Comparison of ENCODE assay signal across 19 cellular contexts in genomic region chr1:11025618-11026017, GRCh38. TPM values are rescaled to one million over a fixed set of nuclear protein-coding genes. Genes with fewer than 3 reads are reported as not detected.
A peak's percentile ranks its signal among the peaks of the same experiment; 100 is the strongest.
DNase-seq lines count a peak whose midpoint lies in the region; ATAC-seq, FAIRE-seq and TF ChIP-seq lines count a peak whose summit lies in the region.
"Had no signal": no experiment of that assay in that cellular context is flagged by ENCODE, and none has a peak within 500 bp of the region (broad histone marks: within the 10 kb centered on the region; RNA-seq: fewer than 3 reads in every experiment).

No MANE protein-coding gene starts in this region.

- H3K27me3 ChIP-seq in SK-N-SH (ENCODE audit: insufficient read depth) (no peaks in the 10 kb centered on the region), HepG2 (ENCODE audit: control insufficient read depth in 1 of 2, insufficient read depth in 2 of 2, low read length in 2 of 2) (no peaks in the 10 kb centered on the region), right lobe of liver (no peaks in the 10 kb centered on the region), astrocyte (ENCODE audit: insufficient read depth, low read length) (no peaks in the 10 kb centered on the region), body of pancreas (no peaks in the 10 kb centered on the region)

- no peaks in the 10 kb centered on the region for H3K4me1 ChIP-seq in SK-N-SH (ENCODE audit: control insufficient read depth in 1 of 2, insufficient read depth in 2 of 2, low read depth in 1 of 2, low read length in 1 of 2)
- no peaks in the 10 kb centered on the region for H3K4me1 ChIP-seq in HepG2 (ENCODE audit: insufficient read depth, low read length)
- H3K4me1 ChIP-seq in right lobe of liver = no peaks in the 10 kb centered on the region
- H3K4me1 ChIP-seq in astrocyte (ENCODE audit: insufficient read depth, low read length) = no peaks in the 10 kb centered on the region
- no peaks in the 10 kb centered on the region for H3K4me1 ChIP-seq in body of pancreas

- FAIRE-seq in HepG2 (lab: Jason Lieb, UNC) (no peak), astrocyte (lab: Jason Lieb, UNC) (no peak)

- H3F3A ChIP-seq in SK-N-SH (replicated peaks; ENCODE audit: insufficient read depth) = peaks cover 26% of the 10 kb centered on the region

- DNase-seq in SK-N-SH = no peak
- DNase-seq in HepG2 (ENCODE audit: low spot score) = no peak
- no peak for DNase-seq in right lobe of liver
- DNase-seq in astrocyte (ENCODE audit: low read depth) = no peak
- no peak for DNase-seq in stimulated activated naive CD8-positive, alpha-beta T cell treated with anti-CD3 and anti-CD28 coated beads, Interleukin-15, amount 100 ng/mL, for 72 hours
- no peak for DNase-seq in body of pancreas
- DNase-seq in SK-N-DZ (ENCODE audit: low spot score) = no peak
- DNase-seq: C1 segment of cervical spinal cord; COR-L47; H9; NCI-H1436; NCI-H2081 treated with DMSO at 0.1 percent for 48 hours; NCI-H345; NCI-H69; NK-92 treated with Interleukin-12 subunit alpha and Interleukin-12 subunit beta, amount 100 ng/mL, for 24 hours; OCI-M1; RPMI8226 had no signal

- H3K4me2 ChIP-seq in SK-N-SH = no peak overlapping the region
- H3K4me2 ChIP-seq in HepG2 (ENCODE audit: low read depth, low read length) = no peak overlapping the region
- H3K4me2 ChIP-seq in astrocyte (ENCODE audit: low read length) = no peak overlapping the region

- in situ Hi-C loops in HepG2 (cut with HindIII; ENCODE audit: extremely low pct_ligation_motif_present, low pct_unique_long_range_greater_than_20kb) = loop anchor here (25.0 kb wide), 1 partner anchor 612 kb away; no protein-coding TSS in a partner anchor

- TF ChIP-seq RAD21 in SK-N-SH (IDR thresholded peaks at IDR 0.05; ENCODE audit: low read length) = no peak
- no peak for TF ChIP-seq RAD21 in HepG2 (CRISPR knock-in tag; IDR thresholded peaks at IDR 0.05)

- ATAC-seq in SK-N-SH treated with all-trans-retinoic acid at 6 μM for 48 hours = no peak
- no peak for ATAC-seq in HepG2
- ATAC-seq in right lobe of liver = no peak
- no peak for ATAC-seq in stimulated activated naive CD8-positive, alpha-beta T cell treated with anti-CD3 and anti-CD28 coated beads, Interleukin-15, amount 100 ng/mL, for 72 hours
- no peak for ATAC-seq in body of pancreas

- H3K27ac ChIP-seq in SK-N-SH (ENCODE audit: low read depth in 2 of 2, low read length in 1 of 2) = no peak overlapping the region
- no peak overlapping the region for H3K27ac ChIP-seq in HepG2 (ENCODE audit: extremely low read length, insufficient read depth, low read length)
- H3K27ac ChIP-seq in right lobe of liver = no peak overlapping the region
- H3K27ac ChIP-seq in astrocyte (ENCODE audit: low read depth, low read length) = no peak overlapping the region
- no peak overlapping the region for H3K27ac ChIP-seq in body of pancreas

- H3K36me3 ChIP-seq in SK-N-SH (replicated peaks in 1 of 2; ENCODE audit: control insufficient read depth in 1 of 2, insufficient read depth in 2 of 2, low read length in 1 of 2) (peaks cover 63 to 66% of the 10 kb centered on the region in 2 experiments), HepG2 (replicated peaks in 1 of 2; ENCODE audit: control insufficient read depth in 1 of 2, insufficient read depth in 2 of 2, low read length in 2 of 2) (peaks cover 12 to 54% of the 10 kb centered on the region in 2 experiments), right lobe of liver (peaks cover 12 to 89% (median 36%) of the 10 kb centered on the region in 4 donors), astrocyte (ENCODE audit: insufficient read depth, low read length) (peaks cover 63% of the 10 kb centered on the region), body of pancreas (replicated peaks in 1 of 2; ENCODE audit: insufficient read depth in 1 of 2, low read depth in 2 of 2) (peaks cover 17 to 31% of the 10 kb centered on the region in 2 donors)

- BruUV-seq in HepG2 (replicated peaks; lab: Mats Ljungman, UMichigan) = no TSS peak

- no peak for TF ChIP-seq EP300 in SK-N-SH (IDR thresholded peaks at IDR 0.05; ENCODE audit: borderline replicate concordance in 1 of 2, low read depth in 1 of 2, low read length in 1 of 2)
- TF ChIP-seq EP300 in HepG2 (IDR thresholded peaks at IDR 0.05; ENCODE audit: low read depth in 2 of 2, low read length in 2 of 2) = no peak
- TF ChIP-seq EP300 in HepG2 (CRISPR knock-in tag; IDR thresholded peaks at IDR 0.05; ENCODE audit: borderline replicate concordance) = no peak

- no peak overlapping the region for H2AFZ ChIP-seq in SK-N-SH (ENCODE audit: low read depth)
- no peak overlapping the region for H2AFZ ChIP-seq in HepG2 (ENCODE audit: low read length)
- H2AFZ ChIP-seq in astrocyte (ENCODE audit: low read depth, low read length) = no peak overlapping the region

- peaks cover 26% of the 10 kb centered on the region for H3K36me3 Mint-ChIP-seq in astrocyte (ENCODE audit: low read depth, unreplicated experiment)

- H4K20me1 ChIP-seq in SK-N-SH (ENCODE audit: insufficient read depth) (peaks cover 18% of the 10 kb centered on the region), HepG2 (ENCODE audit: insufficient read depth, low read length) (no peaks in the 10 kb centered on the region; the same call in 1 of the 2 replicates), astrocyte (ENCODE audit: insufficient read depth, low read length) (peaks cover 64% of the 10 kb centered on the region)

- no peak for TF ChIP-seq CTCF in SK-N-SH (IDR thresholded peaks at IDR 0.05)
- no peak for TF ChIP-seq CTCF in HepG2 (CRISPR knock-in tag; IDR thresholded peaks at IDR 0.05)
- no peak for TF ChIP-seq CTCF in right lobe of liver (IDR thresholded peaks at IDR 0.05)
- no peak for TF ChIP-seq CTCF in astrocyte (IDR thresholded peaks at IDR 0.05; ENCODE audit: insufficient read depth, low read depth, low read length)
- no peak for TF ChIP-seq CTCF in body of pancreas (IDR thresholded peaks at IDR 0.05)

- H3K9me3 Mint-ChIP-seq in astrocyte (ENCODE audit: unreplicated experiment) = no peaks in the 10 kb centered on the region
- no peaks in the 10 kb centered on the region for H3K9me3 Mint-ChIP-seq in stimulated activated naive CD8-positive, alpha-beta T cell treated with anti-CD3 and anti-CD28 coated beads, Interleukin-15, amount 100 ng/mL, for 72 hours
- H3K9me3 Mint-ChIP-seq: H9, IgD-negative memory B cell had no signal

- intact Hi-C loops in HepG2 (cut with micrococcal nuclease; ENCODE audit: unreplicated experiment) = no loop called here
- intact Hi-C loops in right lobe of liver (cut with DNase I) = no loop called here
- intact Hi-C loops in body of pancreas (cut with DNase I) = no loop called here

- TF ChIP-seq POLR2A in HepG2 (IDR thresholded peaks at IDR 0.05; ENCODE audit: insufficient read depth in 1 of 2, low read depth in 2 of 2, low read length in 2 of 2) (no peak), right lobe of liver (IDR thresholded peaks at IDR 0.05) (no peak), body of pancreas (IDR thresholded peaks at IDR 0.05) (no peak)

- H3K79me2 ChIP-seq in SK-N-SH (ENCODE audit: insufficient read depth) (peaks cover 8% of the 10 kb centered on the region; the same call in 1 of the 2 replicates), HepG2 (ENCODE audit: insufficient read depth, low read length) (no peaks in the 10 kb centered on the region), astrocyte (ENCODE audit: insufficient read depth, low read length) (peaks cover 20% of the 10 kb centered on the region)

- CTCF ChIA-PET in SK-N-SH (lab: Yijun Ruan, JAX) = interaction anchor here (1.0 kb wide), 1 partner anchor 12 kb away, joined by 3 read pairs; no protein-coding TSS in a partner anchor
- CTCF ChIA-PET in HepG2 (lab: Yijun Ruan, JAX; ENCODE audit: low intra/inter-chr PET ratio, low total read pairs) = no interaction called here

- H3K9me3 ChIP-seq in SK-N-SH (no peaks in the 10 kb centered on the region), HepG2 (ENCODE audit: low read length) (no peaks in the 10 kb centered on the region), right lobe of liver (no peaks in the 10 kb centered on the region), astrocyte (ENCODE audit: insufficient read depth, low read depth, low read length) (no peaks in the 10 kb centered on the region), body of pancreas (no peaks in the 10 kb centered on the region)

- H3K9me2 ChIP-seq in SK-N-SH = no peaks in the 10 kb centered on the region

- POLR2A ChIA-PET in SK-N-SH (lab: Yijun Ruan, JAX) (no interaction called here), HepG2 (lab: Yijun Ruan, JAX) (no interaction called here)

- H3K4me1 Mint-ChIP-seq in astrocyte (ENCODE audit: low read depth, unreplicated experiment) = peaks cover 4% of the 10 kb centered on the region
- peaks cover 25% of the 10 kb centered on the region for H3K4me1 Mint-ChIP-seq in stimulated activated naive CD8-positive, alpha-beta T cell treated with anti-CD3 and anti-CD28 coated beads, Interleukin-15, amount 100 ng/mL, for 72 hours

- no peak overlapping the region for H3K4me3 Mint-ChIP-seq in astrocyte (ENCODE audit: unreplicated experiment)
- H3K4me3 Mint-ChIP-seq in stimulated activated naive CD8-positive, alpha-beta T cell treated with anti-CD3 and anti-CD28 coated beads, Interleukin-15, amount 100 ng/mL, for 72 hours = no peak overlapping the region
- H3K4me3 Mint-ChIP-seq: H9, IgD-negative memory B cell had no signal

- H3K27me3 Mint-ChIP-seq in astrocyte (ENCODE audit: low read depth, unreplicated experiment) = no peaks in the 10 kb centered on the region
- no peaks in the 10 kb centered on the region for H3K27me3 Mint-ChIP-seq in stimulated activated naive CD8-positive, alpha-beta T cell treated with anti-CD3 and anti-CD28 coated beads, Interleukin-15, amount 100 ng/mL, for 72 hours
- H3K27me3 Mint-ChIP-seq: IgD-negative memory B cell had no signal

- H3K9ac ChIP-seq in SK-N-SH (no peak overlapping the region), HepG2 (ENCODE audit: insufficient read depth, low read depth, low read length) (no peak overlapping the region), astrocyte (ENCODE audit: low read length) (no peak overlapping the region)

- H3K27ac Mint-ChIP-seq in astrocyte (ENCODE audit: unreplicated experiment) = peak overlapping the region; percentile 62
- H3K27ac Mint-ChIP-seq in stimulated activated naive CD8-positive, alpha-beta T cell treated with anti-CD3 and anti-CD28 coated beads, Interleukin-15, amount 100 ng/mL, for 72 hours = peak overlapping the region; percentile 10 to 48

- 91% methylated on average over 1 of the region's 1 CpG for WGBS in SK-N-SH (ENCODE audit: low lambda C conversion rate)
- WGBS in HepG2 (ENCODE audit: low lambda C conversion rate) = 98% methylated on average over 1 of the region's 1 CpG
- 67% methylated on average over 1 of the region's 1 CpG for WGBS in right lobe of liver (ENCODE audit: insufficient coverage, low coverage, low lambda C conversion rate, missing lambda C conversion rate)
- WGBS in body of pancreas, 2 donors = 89% methylated on average over 1 of the region's 1 CpG

- H3K4me3 ChIP-seq in SK-N-SH (ENCODE audit: low read depth in 2 of 2, low read length in 1 of 2) (no peak overlapping the region), HepG2 (replicated peaks in 1 of 3; ENCODE audit: insufficient read depth in 1 of 3, low read depth in 2 of 3, low read length in 3 of 3) (no peak overlapping the region), right lobe of liver (no peak overlapping the region), astrocyte (ENCODE audit: insufficient read depth, low read depth, low read length) (no peak overlapping the region), body of pancreas (no peak overlapping the region)

RNA-seq across cellular contexts. Expression of gene TARDBP, which starts 13.2 kb away (rescaled TPM):
- polyA plus RNA-seq in SK-N-SH (2012; rRNA removed) (156 and 207 TPM in 2 replicates), HepG2 (2011; rRNA removed) (78.1 and 93.0 TPM in 2 replicates)
- 151 and 217 TPM in 2 replicates for polyA plus RNA-seq in SK-N-SH (2012; cell fraction: cytosol; rRNA removed)
- 379 and 436 TPM in 2 replicates for polyA plus RNA-seq in SK-N-SH (2012; cell fraction: nucleus; rRNA removed)
- total RNA-seq in HepG2 (2016; rRNA removed; fragmentation: Illumina TruSeq; extraction: Trizol) (62.4 and 159 TPM in 2 replicates), right lobe of liver (10 to 100 TPM; 57.2 to 84.4 (median 73.8) TPM), astrocyte (140 and 148 TPM in 2 replicates), body of pancreas (100 to 1,000 TPM; 104 to 136 TPM)
- total RNA-seq in HepG2 (2016; cell fraction: cytosol; rRNA removed; fragmentation: Illumina TruSeq; extraction: Trizol; ENCODE audit: low read depth) = 18.0 and 22.2 TPM in 2 replicates
- 61.9 and 166 TPM in 2 replicates for total RNA-seq in HepG2 (2016; cell fraction: insoluble cytoplasmic fraction; rRNA removed; fragmentation: Illumina TruSeq; extraction: Trizol)
- total RNA-seq in HepG2 (2016; cell fraction: membrane; rRNA removed; fragmentation: Illumina TruSeq; extraction: Trizol) = 44.5 and 57.9 TPM in 2 replicates
- total RNA-seq in HepG2 (2016; cell fraction: nucleus; rRNA removed; fragmentation: Illumina TruSeq; extraction: Trizol) = 75.1 and 75.6 TPM in 2 replicates
- 52.7 and 80.2 TPM in 2 replicates for polyA plus RNA-seq in HepG2 (2011; cell fraction: cytosol; rRNA removed)
- polyA plus RNA-seq in HepG2 (2011; cell fraction: nucleus; rRNA removed) = 205 and 230 TPM in 2 replicates
- polyA plus RNA-seq in HepG2 (2012) = 127 and 172 TPM in 2 replicates
- polyA plus RNA-seq in HepG2 (2016; cell fraction: cytosol; fragmentation: Illumina TruSeq; extraction: Trizol; ENCODE audit: low read depth) = 10.2 and 11.3 TPM in 2 replicates
- polyA plus RNA-seq in HepG2 (2016; cell fraction: insoluble cytoplasmic fraction; fragmentation: Illumina TruSeq; extraction: Trizol; ENCODE audit: low read depth) = 370 and 411 TPM in 2 replicates
- 38.9 and 43.1 TPM in 2 replicates for polyA plus RNA-seq in HepG2 (2016; cell fraction: membrane; fragmentation: Illumina TruSeq; extraction: Trizol; ENCODE audit: low read depth)
- polyA plus RNA-seq in HepG2 (2016; cell fraction: nucleus; fragmentation: Illumina TruSeq; extraction: Trizol; ENCODE audit: insufficient read depth, low read depth) = 236 and 265 TPM in 2 replicates
- polyA minus RNA-seq in HepG2 (2011; rRNA and poly(A)+ RNA removed; ENCODE audit: low replicate concordance) = 37.3 and 69.3 TPM in 2 replicates
- 75.8 and 85.2 TPM in 2 replicates for polyA minus RNA-seq in HepG2 (2011; cell fraction: cytosol; rRNA and poly(A)+ RNA removed)
- polyA minus RNA-seq in HepG2 (2011; cell fraction: nucleus; rRNA and poly(A)+ RNA removed) = 227 and 240 TPM in 2 replicates
- 49.6 and 68.2 TPM in 2 replicates for polyA plus RNA-seq in SK-N-DZ (2014; cell fraction: cytosol; rRNA removed)
- 90.3 and 258 TPM in 2 replicates for polyA plus RNA-seq in SK-N-DZ (2014; cell fraction: nucleus; rRNA removed)

RNA-seq across cellular contexts. Expression of gene MASP2, which starts 21.4 kb away (rescaled TPM):
- polyA plus RNA-seq in SK-N-SH (2012; rRNA removed) = not detected in 2 replicates
- polyA plus RNA-seq in SK-N-SH (2012; cell fraction: cytosol; rRNA removed) = not detected in 2 replicates
- 0.05 and 0.21 TPM in 2 replicates for polyA plus RNA-seq in SK-N-SH (2012; cell fraction: nucleus; rRNA removed)
- total RNA-seq in HepG2 (2016; rRNA removed; fragmentation: Illumina TruSeq; extraction: Trizol) = 3.7 and 7.1 TPM in 2 replicates
- total RNA-seq in HepG2 (2016; cell fraction: cytosol; rRNA removed; fragmentation: Illumina TruSeq; extraction: Trizol; ENCODE audit: low read depth) = 4.0 and 4.1 TPM in 2 replicates
- 3.6 and 8.1 TPM in 2 replicates for total RNA-seq in HepG2 (2016; cell fraction: insoluble cytoplasmic fraction; rRNA removed; fragmentation: Illumina TruSeq; extraction: Trizol)
- 4.8 TPM in 2 replicates for total RNA-seq in HepG2 (2016; cell fraction: membrane; rRNA removed; fragmentation: Illumina TruSeq; extraction: Trizol)
- 5.4 and 6.7 TPM in 2 replicates for total RNA-seq in HepG2 (2016; cell fraction: nucleus; rRNA removed; fragmentation: Illumina TruSeq; extraction: Trizol)
- polyA plus RNA-seq in HepG2 (2011; rRNA removed) = 11.8 and 16.7 TPM in 2 replicates
- polyA plus RNA-seq in HepG2 (2011; cell fraction: cytosol; rRNA removed) = 10.8 and 16.3 TPM in 2 replicates
- 17.0 and 17.1 TPM in 2 replicates for polyA plus RNA-seq in HepG2 (2011; cell fraction: nucleus; rRNA removed)
- 6.6 and 7.0 TPM in 2 replicates for polyA plus RNA-seq in HepG2 (2012)
- 4.2 and 4.5 TPM in 2 replicates for polyA plus RNA-seq in HepG2 (2016; cell fraction: cytosol; fragmentation: Illumina TruSeq; extraction: Trizol; ENCODE audit: low read depth)
- 5.6 and 6.9 TPM in 2 replicates for polyA plus RNA-seq in HepG2 (2016; cell fraction: insoluble cytoplasmic fraction; fragmentation: Illumina TruSeq; extraction: Trizol; ENCODE audit: low read depth)
- 5.1 and 5.7 TPM in 2 replicates for polyA plus RNA-seq in HepG2 (2016; cell fraction: membrane; fragmentation: Illumina TruSeq; extraction: Trizol; ENCODE audit: low read depth)
- 23.4 and 24.9 TPM in 2 replicates for polyA plus RNA-seq in HepG2 (2016; cell fraction: nucleus; fragmentation: Illumina TruSeq; extraction: Trizol; ENCODE audit: insufficient read depth, low read depth)
- polyA minus RNA-seq in HepG2 (2011; rRNA and poly(A)+ RNA removed; ENCODE audit: low replicate concordance) = 1.6 and 14.9 TPM in 2 replicates
- 5.7 and 6.9 TPM in 2 replicates for polyA minus RNA-seq in HepG2 (2011; cell fraction: cytosol; rRNA and poly(A)+ RNA removed)
- 9.3 and 9.4 TPM in 2 replicates for polyA minus RNA-seq in HepG2 (2011; cell fraction: nucleus; rRNA and poly(A)+ RNA removed)
- total RNA-seq in right lobe of liver = 100 to 1,000 TPM; 144 to 222 (median 185) TPM
- total RNA-seq in astrocyte = 0.73 and 0.77 TPM in 2 replicates
- not detected for total RNA-seq in body of pancreas
- 0.07 TPM in 1 of 2 replicates, not detected in the other for polyA plus RNA-seq in SK-N-DZ (2014; cell fraction: cytosol; rRNA removed)
- 0.94 TPM in 1 of 2 replicates, not detected in the other for polyA plus RNA-seq in SK-N-DZ (2014; cell fraction: nucleus; rRNA removed)
- polyA plus RNA-seq: IgD-negative memory B cell had no signal

RNA-seq across cellular contexts. Expression of gene SRM, which starts 34.2 kb away (rescaled TPM):
- polyA plus RNA-seq in SK-N-SH (2012; rRNA removed) = 60.9 and 105 TPM in 2 replicates
- 82.2 and 124 TPM in 2 replicates for polyA plus RNA-seq in SK-N-SH (2012; cell fraction: cytosol; rRNA removed)
- polyA plus RNA-seq in SK-N-SH (2012; cell fraction: nucleus; rRNA removed) = 61.2 and 80.1 TPM in 2 replicates
- total RNA-seq in HepG2 (2016; rRNA removed; fragmentation: Illumina TruSeq; extraction: Trizol) = 30.3 and 31.8 TPM in 2 replicates
- total RNA-seq in HepG2 (2016; cell fraction: cytosol; rRNA removed; fragmentation: Illumina TruSeq; extraction: Trizol; ENCODE audit: low read depth) = 135 and 147 TPM in 2 replicates
- total RNA-seq in HepG2 (2016; cell fraction: insoluble cytoplasmic fraction; rRNA removed; fragmentation: Illumina TruSeq; extraction: Trizol) = 25.7 and 30.7 TPM in 2 replicates
- total RNA-seq in HepG2 (2016; cell fraction: membrane; rRNA removed; fragmentation: Illumina TruSeq; extraction: Trizol) = 114 and 136 TPM in 2 replicates
- total RNA-seq in HepG2 (2016; cell fraction: nucleus; rRNA removed; fragmentation: Illumina TruSeq; extraction: Trizol) = 26.5 and 27.5 TPM in 2 replicates
- 27.9 and 28.9 TPM in 2 replicates for polyA plus RNA-seq in HepG2 (2011; rRNA removed)
- 31.9 and 46.3 TPM in 2 replicates for polyA plus RNA-seq in HepG2 (2011; cell fraction: cytosol; rRNA removed)
- 45.6 and 49.3 TPM in 2 replicates for polyA plus RNA-seq in HepG2 (2011; cell fraction: nucleus; rRNA removed)
- 65.4 and 89.3 TPM in 2 replicates for polyA plus RNA-seq in HepG2 (2012)
- polyA plus RNA-seq in HepG2 (2016; cell fraction: cytosol; fragmentation: Illumina TruSeq; extraction: Trizol; ENCODE audit: low read depth) = 838 and 884 TPM in 2 replicates
- polyA plus RNA-seq in HepG2 (2016; cell fraction: insoluble cytoplasmic fraction; fragmentation: Illumina TruSeq; extraction: Trizol; ENCODE audit: low read depth) = 117 and 162 TPM in 2 replicates
- polyA plus RNA-seq in HepG2 (2016; cell fraction: membrane; fragmentation: Illumina TruSeq; extraction: Trizol; ENCODE audit: low read depth) = 559 and 572 TPM in 2 replicates
- polyA plus RNA-seq in HepG2 (2016; cell fraction: nucleus; fragmentation: Illumina TruSeq; extraction: Trizol; ENCODE audit: insufficient read depth, low read depth) = 139 and 141 TPM in 2 replicates
- polyA minus RNA-seq in HepG2 (2011; rRNA and poly(A)+ RNA removed; ENCODE audit: low replicate concordance) = 88.7 and 179 TPM in 2 replicates
- 52.4 and 61.3 TPM in 2 replicates for polyA minus RNA-seq in HepG2 (2011; cell fraction: cytosol; rRNA and poly(A)+ RNA removed)
- 19.2 and 22.9 TPM in 2 replicates for polyA minus RNA-seq in HepG2 (2011; cell fraction: nucleus; rRNA and poly(A)+ RNA removed)
- total RNA-seq in right lobe of liver = 10 to 100 TPM; 24.3 to 72.8 (median 31.6) TPM
- 220 and 225 TPM in 2 replicates for total RNA-seq in astrocyte
- total RNA-seq in body of pancreas = 100 to 1,000 TPM in 1 of 2 donors, 10 to 100 TPM in 1; 50.3 to 159 TPM
- polyA plus RNA-seq in SK-N-DZ (2014; cell fraction: cytosol; rRNA removed) = 30.1 and 40.1 TPM in 2 replicates
- 35.7 and 46.9 TPM in 2 replicates for polyA plus RNA-seq in SK-N-DZ (2014; cell fraction: nucleus; rRNA removed)

Comparison
In these comparisons a context has a peak if more than half of its experiments do, and no peak if none do; other contexts are left out.
1. RNA of gene MASP2, which starts 21.4 kb away (total RNA-seq): 144 to 222 TPM in right lobe of liver; 3.6 to 8.1 TPM in HepG2, 0.73 to 0.77 TPM in astrocyte and not detected in body of pancreas; every median in the first group is over 10 times any median in the second.